Comparison of ENCODE assay signal across 8 cellular contexts in the genomic region with DNA sequence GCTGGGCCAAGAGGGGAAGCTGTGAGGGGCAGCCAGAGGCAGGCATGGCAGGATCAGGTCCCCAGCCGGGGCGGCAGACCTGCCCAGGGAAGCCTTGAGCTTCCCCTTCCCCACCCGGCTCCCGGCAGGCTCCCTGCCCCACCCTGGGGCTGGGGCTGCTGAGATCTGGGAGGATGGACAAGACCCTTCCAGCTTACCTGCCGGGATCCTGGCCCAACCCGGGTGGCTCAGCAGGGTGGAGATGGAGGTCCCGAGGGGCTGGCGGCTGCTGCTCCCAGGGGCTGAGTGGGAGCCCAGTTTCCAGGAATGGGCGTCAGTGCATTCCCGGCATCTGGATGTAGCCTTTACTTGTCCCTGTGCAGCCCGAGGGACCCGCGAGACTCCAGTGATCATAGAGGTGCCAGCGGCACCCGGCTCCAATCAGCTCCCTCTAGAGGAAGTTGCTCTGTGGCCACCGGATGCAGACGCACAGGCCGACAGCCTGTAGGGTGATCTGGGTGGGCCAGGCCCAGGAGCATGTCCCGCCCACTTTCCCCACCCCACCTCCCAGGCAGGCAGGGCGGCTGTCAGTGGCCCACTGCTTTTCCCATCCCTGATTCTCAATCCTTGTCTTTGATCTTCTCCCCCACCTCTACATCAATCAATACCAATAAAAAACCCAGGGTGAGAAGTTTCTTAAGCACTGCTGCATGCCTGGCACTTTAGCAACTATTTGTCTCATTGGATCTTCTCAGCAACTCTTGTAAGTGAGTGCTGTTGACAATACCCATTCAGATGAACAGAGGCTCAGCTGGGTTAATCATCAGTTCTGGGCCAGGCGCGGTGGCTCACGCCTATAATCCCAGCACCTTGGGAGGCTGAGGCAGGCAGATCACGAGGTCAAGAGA. TPM values are rescaled to one million over a fixed set of nuclear protein-coding genes. Genes with fewer than 3 reads are reported as not detected.
DNase-seq lines count a peak whose midpoint lies in the region; FAIRE-seq and TF ChIP-seq lines count a peak whose summit lies in the region.

BAK1 (minus strand) TSS at position 449 of the 887 bp plus-strand sequence. CDS start 2,672 bp downstream, outside the sequence.

- H3K4me2 ChIP-seq in neural progenitor cell = peak within 1 kb of the TSS; percentile 97

- H3K36me3 ChIP-seq in neural progenitor cell = no peaks in the 10 kb centered on the region
- H3K36me3 ChIP-seq in stomach smooth muscle (ENCODE audit: control insufficient read depth in 2 of 2, insufficient read depth in 2 of 2, low read length in 2 of 2) = peaks cover 2 to 7% of the 10 kb centered on the region in 2 donors

- H3K36me3 Mint-ChIP-seq in neural progenitor cell = peaks cover 6% of the 10 kb centered on the region

- H3K27me3 ChIP-seq in neural progenitor cell = no peaks in the 10 kb centered on the region
- no peaks in the 10 kb centered on the region for H3K27me3 ChIP-seq in stomach smooth muscle (ENCODE audit: control insufficient read depth in 1 of 2, insufficient read depth in 2 of 2, low read length in 2 of 2)

- H3K4me1 ChIP-seq in neural progenitor cell (no peaks in the 10 kb centered on the region), stomach smooth muscle (ENCODE audit: control insufficient read depth, insufficient read depth, low read length) (peaks cover 25% of the 10 kb centered on the region)

- H3K79me2 ChIP-seq in neural progenitor cell (ENCODE audit: low read depth) = peaks cover 21% of the 10 kb centered on the region

- H3K9me3 ChIP-seq in neural progenitor cell (ENCODE audit: low read depth) = no peaks in the 10 kb centered on the region
- no peaks in the 10 kb centered on the region for H3K9me3 ChIP-seq in stomach smooth muscle (ENCODE audit: control insufficient read depth in 2 of 2, low read length in 2 of 2)

- no peaks in the 10 kb centered on the region for H4K20me1 ChIP-seq in neural progenitor cell (ENCODE audit: low read depth)

- no peak within 1 kb of the TSS for H3K27ac ChIP-seq in neural progenitor cell
- peak within 1 kb of the TSS; percentile 62 for H3K27ac ChIP-seq in stomach smooth muscle (ENCODE audit: low read length)

- no peaks in the 10 kb centered on the region for H3K9me3 Mint-ChIP-seq in neural progenitor cell

- peak; percentile 79 for FAIRE-seq in H54 (lab: Jason Lieb, UNC)

- DNase-seq in ELR (ENCODE audit: low read depth) = peak; percentile 93
- peak; percentile 91 for DNase-seq in H54 (ENCODE audit: insufficient read length, low spot score)
- DNase-seq in M059J (ENCODE audit: low read depth) = peak; percentile 93
- peak; percentile 55 for DNase-seq in SIG-M5 (lab: John Stamatoyannopoulos, UW)
- peak; percentile 80 for DNase-seq in activated gamma-delta T cell treated with Interleukin-2 at 50 U/mL for 16 hours
- peak; percentile 91 to 97 for DNase-seq in foreskin fibroblast
- DNase-seq in neural progenitor cell (ENCODE audit: low spot score) = peak; percentile 95

- peaks cover 17% of the 10 kb centered on the region for H3F3A ChIP-seq in neural progenitor cell (ENCODE audit: low read depth)

- H3K4me3 Mint-ChIP-seq in neural progenitor cell = peak within 1 kb of the TSS; percentile 88

- H3K27ac Mint-ChIP-seq in neural progenitor cell = peak within 1 kb of the TSS; percentile 34

- H3K27me3 Mint-ChIP-seq in neural progenitor cell (ENCODE audit: insufficient read depth, low read depth) = peaks cover 4% of the 10 kb centered on the region

- H3K4me1 Mint-ChIP-seq in neural progenitor cell = peaks cover 17% of the 10 kb centered on the region

- peak; percentile 58; the same call in 1 of the 2 replicates for TF ChIP-seq POLR2A in H54 (IDR thresholded peaks at IDR 0.05; ENCODE audit: low read depth, low read length)

- H3K9ac ChIP-seq in neural progenitor cell = peak within 1 kb of the TSS; percentile 85
- peak within 1 kb of the TSS; percentile 93 to 94 for H3K9ac ChIP-seq in stomach smooth muscle (ENCODE audit: low read length in 2 of 2)

- TF ChIP-seq CTCF in foreskin fibroblast (IDR thresholded peaks at IDR 0.05; ENCODE audit: low read depth, low read length) = peak; percentile 53
- peak; percentile 56 for TF ChIP-seq CTCF in neural progenitor cell (IDR thresholded peaks at IDR 0.05)

- H2AFZ ChIP-seq in neural progenitor cell (replicated peaks) = peak within 1 kb of the TSS; percentile 73

- peak within 1 kb of the TSS; percentile 62 to 82 for H3K4me3 ChIP-seq in foreskin fibroblast (ENCODE audit: low read depth in 1 of 2, low read length in 2 of 2)
- H3K4me3 ChIP-seq in neural progenitor cell = peak within 1 kb of the TSS; percentile 89
- peak within 1 kb of the TSS; percentile 85 to 90 for H3K4me3 ChIP-seq in stomach smooth muscle (ENCODE audit: low read length in 2 of 2)

RNA-seq across cellular contexts. Expression of gene BAK1, which starts in this region (rescaled TPM):
- 34.0 and 43.7 TPM in 2 replicates for total RNA-seq in M059J (2014; rRNA removed; shearing (Covaris generic))
- total RNA-seq in neural progenitor cell (ENCODE audit: low replicate concordance) = 13.9 and 40.0 TPM in 2 replicates
